Comparison of ENCODE assay signal across 23 cellular contexts in genomic region chr1:39833616-39834015, GRCh38. TPM values are rescaled to one million over a fixed set of nuclear protein-coding genes. Genes with fewer than 3 reads are reported as not detected.
"Had no signal": no experiment of that assay in that cellular context is flagged by ENCODE, and none has a peak within 500 bp of the region (broad histone marks: within the 10 kb centered on the region; RNA-seq: fewer than 3 reads in every experiment).

No MANE protein-coding gene starts in this region.

- ATAC-seq: activated CD8-positive, alpha-beta T cell treated with anti-CD3 and anti-CD28 coated beads for 36 hours; activated T-helper 17 cell treated with anti-CD3 and anti-CD28 coated beads, Interleukin-2, amount 50 U/mL, for 72 hours; natural killer cell had no signal

- H3K9me3 ChIP-seq: esophagus muscularis mucosa, pancreas, tibial artery, uterus had no signal

- H3K27me3 ChIP-seq: pancreas, uterus had no signal

- H3K27ac ChIP-seq: esophagus muscularis mucosa, pancreas, tibial artery, uterus had no signal

- H3K4me3 ChIP-seq: esophagus muscularis mucosa, pancreas, tibial artery, uterus had no signal

- FAIRE-seq: pancreas had no signal

- DNase-seq: activated CD4-positive, alpha-beta T cell treated with anti-CD3 and anti-CD28 coated beads, Interleukin-2, amount 10 ng/mL, durations not matched to agents 24 days and 14 days; activated CD4-positive, CD25-positive, alpha-beta regulatory T cell; activated CD8-positive, alpha-beta T cell treated with anti-CD3 and anti-CD28 coated beads for 36 hours; activated naive CD4-positive, alpha-beta T cell; activated naive CD8-positive, alpha-beta T cell treated with anti-CD3 and anti-CD28 coated beads for 36 hours; activated T-cell treated with anti-CD3 and anti-CD28 coated beads, Interleukin-2, amount 50 U/mL, for 1 hour; amniotic stem cell; dermis blood vessel endothelial cell; effector memory CD4-positive, alpha-beta T cell; immature natural killer cell; kidney glomerular epithelial cell; natural killer cell; pancreas; stimulated activated CD4-positive, alpha-beta T cell treated with anti-CD3 and anti-CD28 coated beads, Interleukin-12 subunit alpha, Interleukin-12 subunit beta, amount 100 ng/mL, for 4 hours; stimulated activated CD4-positive, alpha-beta T cell treated with anti-CD3 and anti-CD28 coated beads, Interleukin-1b, Interleukin-23, amount 100 ng/mL, for 48 hours; stimulated activated CD8-positive, alpha-beta memory T cell treated with anti-CD3 and anti-CD28 coated beads, Interleukin-4, amount 100 ng/mL, for 48 hours; stimulated activated naive CD4-positive, alpha-beta T cell treated with Interleukin-2 at 50 U/mL for 16 hours; T-helper 9 cell; tibial artery; uterus had no signal

- H3K4me1 ChIP-seq: esophagus muscularis mucosa, tibial artery, uterus had no signal

- H3K36me3 ChIP-seq: pancreas, uterus had no signal

RNA-seq across cellular contexts. Expression of gene BMP8B, which starts 45.0 kb away (rescaled TPM):
- polyA plus RNA-seq: endothelial cell of umbilical vein had no signal
